ENCODE assay signal across 11 cellular contexts in the genomic region with DNA sequence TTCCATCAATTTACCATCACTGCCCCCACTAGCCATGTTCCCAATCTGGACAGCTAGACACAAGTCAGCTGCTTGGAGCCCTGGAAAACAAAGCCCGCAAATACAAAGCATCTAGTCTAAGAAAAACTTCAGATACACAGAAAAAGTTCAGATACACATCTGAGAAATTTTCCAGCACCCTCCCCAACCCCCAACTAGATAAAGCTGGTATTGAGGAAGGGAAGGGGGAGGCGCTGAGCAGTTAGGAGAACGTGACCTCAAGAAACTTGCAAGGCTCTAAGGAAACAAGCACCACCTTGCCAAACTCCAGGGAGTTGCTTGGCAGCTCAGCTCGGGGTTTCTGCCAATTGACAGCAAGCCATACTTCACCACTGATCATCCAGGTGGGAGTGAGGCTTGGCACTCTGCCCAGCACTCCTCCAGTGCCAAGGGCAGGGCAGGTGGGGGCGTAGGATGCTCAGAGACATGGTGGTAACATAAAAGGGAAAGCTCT.
DNase-seq lines count a peak whose midpoint lies in the region; ATAC-seq and TF ChIP-seq lines count a peak whose summit lies in the region.
"Had no signal": no experiment of that assay in that cellular context is flagged by ENCODE, and none has a peak within 500 bp of the region (broad histone marks: within the 10 kb centered on the region; RNA-seq: fewer than 3 reads in every experiment).

No MANE protein-coding gene starts in this region.

- H3K4me1 ChIP-seq in HEK293 (ENCODE audit: control insufficient read depth, insufficient read depth, low read length) (0 out of 2 replicates have a peak, but pooled peaks cover 2% of the 10 kb centered on the region), parathyroid adenoma (peaks cover 4% of the 10 kb centered on the region)

- H3K36me3 ChIP-seq in HEK293 (ENCODE audit: control insufficient read depth in 2 of 2, insufficient read depth in 1 of 2, low read length in 2 of 2) (no peaks in the 10 kb centered on the region), parathyroid adenoma (ENCODE audit: control insufficient read depth, insufficient read depth, low read length) (no peaks in the 10 kb centered on the region)
- H3K36me3 ChIP-seq: stomach had no signal

- TF ChIP-seq CTCF in HEK293 (tag by site-specific recombination; IDR thresholded peaks at IDR 0.05) (no peak), choroid plexus epithelial cell (conservative IDR thresholded peaks at IDR 0.05; ENCODE audit: low read depth, low read length) (no peak), parathyroid adenoma (IDR thresholded peaks at IDR 0.05) (no peak)

- H3K79me2 ChIP-seq in parathyroid adenoma = no peaks in the 10 kb centered on the region

- DNase-seq in NCI-H345 treated with DMSO at 0.1 percent for 48 hours (lab: John Stamatoyannopoulos, UW; ENCODE audit: unreplicated experiment) (peak; percentile 88), choroid plexus epithelial cell (ENCODE audit: low read depth) (peak; percentile 33)
- no peak for DNase-seq in activated naive CD4-positive, alpha-beta T cell treated with Interleukin-2 at 50 U/mL for 16 hours
- DNase-seq: activated effector memory CD4-positive, alpha-beta T cell treated with Interleukin-2 at 50 U/mL for 16 hours; stomach; T-helper 1 cell had no signal

- no peak for ATAC-seq in GM18502 (IDR thresholded peaks at IDR 0.05; ENCODE audit: poor library complexity, unreplicated experiment)
- no peak for ATAC-seq in HG03442 (IDR thresholded peaks at IDR 0.05; ENCODE audit: unreplicated experiment)
- no peak for ATAC-seq in GM18861 (IDR thresholded peaks at IDR 0.05; ENCODE audit: unreplicated experiment)

- no peak overlapping the region for H3K9ac ChIP-seq in parathyroid adenoma

- H3K27me3 ChIP-seq in parathyroid adenoma (ENCODE audit: control insufficient read depth, insufficient read depth, low read length) = no peaks in the 10 kb centered on the region

- H3K4me3 ChIP-seq in HEK293 (ENCODE audit: low read depth, low read length) (no peak overlapping the region), choroid plexus epithelial cell (ENCODE audit: low read depth, low read length) (no peak overlapping the region), parathyroid adenoma (ENCODE audit: low read depth, low read length) (no peak overlapping the region)
- H3K4me3 ChIP-seq: stomach had no signal

- H3K9me3 ChIP-seq in HEK293 (ENCODE audit: control insufficient read depth, insufficient read depth, low read depth, low read length) (no peaks in the 10 kb centered on the region), parathyroid adenoma (ENCODE audit: control insufficient read depth, low read length) (no peaks in the 10 kb centered on the region)
- H3K9me3 ChIP-seq: stomach had no signal

- no peak overlapping the region for H3K27ac ChIP-seq in HEK293 (ENCODE audit: extremely low read depth, low read depth, low read length)
- H3K27ac ChIP-seq in parathyroid adenoma = no peak overlapping the region

- POLR2A ChIA-PET in HEK293 (lab: Yijun Ruan, JAX) = interaction anchor here (0.6 kb wide), 2 partner anchors 87 to 508 kb away, joined by 3 read pairs; no protein-coding TSS in a partner anchor

- CTCF ChIA-PET in HEK293 (lab: Yijun Ruan, JAX) = no interaction called here

- H2AFZ ChIP-seq in parathyroid adenoma = peak overlapping the region; percentile 16

- no peak overlapping the region for H3K4me2 ChIP-seq in parathyroid adenoma (ENCODE audit: low read length)

TF ChIP-seq in HEK293, 187 proteins besides CTCF, POLR2A, EP300 and RAD21:
- TF ChIP-seq, protein P1, sequence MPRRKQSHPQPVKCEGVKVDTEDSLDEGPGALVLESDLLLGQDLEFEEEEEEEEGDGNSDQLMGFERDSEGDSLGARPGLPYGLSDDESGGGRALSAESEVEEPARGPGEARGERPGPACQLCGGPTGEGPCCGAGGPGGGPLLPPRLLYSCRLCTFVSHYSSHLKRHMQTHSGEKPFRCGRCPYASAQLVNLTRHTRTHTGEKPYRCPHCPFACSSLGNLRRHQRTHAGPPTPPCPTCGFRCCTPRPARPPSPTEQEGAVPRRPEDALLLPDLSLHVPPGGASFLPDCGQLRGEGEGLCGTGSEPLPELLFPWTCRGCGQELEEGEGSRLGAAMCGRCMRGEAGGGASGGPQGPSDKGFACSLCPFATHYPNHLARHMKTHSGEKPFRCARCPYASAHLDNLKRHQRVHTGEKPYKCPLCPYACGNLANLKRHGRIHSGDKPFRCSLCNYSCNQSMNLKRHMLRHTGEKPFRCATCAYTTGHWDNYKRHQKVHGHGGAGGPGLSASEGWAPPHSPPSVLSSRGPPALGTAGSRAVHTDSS (tag by site-specific recombination; IDR thresholded peaks at IDR 0.05) = no peak
- TF ChIP-seq ZFHX2 (tag by site-specific recombination; conservative IDR thresholded peaks at IDR 0.05) (peak; percentile 86), EGR2 (tag by site-specific recombination; IDR thresholded peaks at IDR 0.05; ENCODE audit: low read depth) (peak; percentile 87)
